1 cellular context compared by ENCODE assay signal in the genomic region with DNA sequence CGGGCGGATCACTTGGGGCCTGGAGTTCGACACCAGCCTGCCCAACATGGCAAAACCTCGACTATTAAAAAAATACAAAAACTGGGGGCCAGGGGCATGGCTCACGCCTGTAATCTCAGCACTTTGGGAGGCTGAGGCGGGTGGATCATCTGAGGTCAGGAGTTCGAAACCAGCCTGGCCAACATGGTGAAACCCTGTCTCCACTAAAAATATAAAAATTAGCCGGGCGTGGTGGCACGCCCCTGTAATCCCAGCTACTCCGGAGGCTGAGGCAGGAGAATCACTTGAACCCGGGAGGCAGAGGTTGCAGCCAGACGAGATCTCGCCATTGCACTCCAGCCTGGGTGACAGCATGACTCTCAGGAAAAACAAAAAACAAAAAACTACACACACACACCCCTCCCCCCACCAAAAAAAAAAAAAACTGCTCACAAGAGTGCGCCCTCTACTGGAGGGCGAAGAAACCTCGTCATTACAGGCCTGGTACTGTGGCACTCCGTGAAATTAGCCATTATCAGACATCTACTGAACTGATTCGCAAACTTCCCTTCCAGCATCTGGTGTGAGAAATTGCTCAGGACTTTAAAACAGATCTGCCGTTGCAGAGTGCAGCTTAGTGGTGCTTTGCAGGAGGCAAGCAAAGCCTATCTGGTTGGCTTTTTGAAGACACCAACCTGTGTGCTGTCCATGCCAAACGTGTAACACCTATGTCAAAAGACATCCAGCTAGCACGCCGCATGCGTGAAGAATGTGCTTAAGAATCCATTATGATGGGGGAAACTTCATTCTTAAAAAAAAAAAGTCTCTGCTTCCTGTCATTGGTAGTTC.
TF ChIP-seq lines count a peak whose summit lies in the region.

No MANE protein-coding gene starts in this region.

TF ChIP-seq in K562, 482 proteins besides CTCF, POLR2A, EP300 and RAD21 (continued from another document and continues in another):
- TF ChIP-seq, protein P1, sequence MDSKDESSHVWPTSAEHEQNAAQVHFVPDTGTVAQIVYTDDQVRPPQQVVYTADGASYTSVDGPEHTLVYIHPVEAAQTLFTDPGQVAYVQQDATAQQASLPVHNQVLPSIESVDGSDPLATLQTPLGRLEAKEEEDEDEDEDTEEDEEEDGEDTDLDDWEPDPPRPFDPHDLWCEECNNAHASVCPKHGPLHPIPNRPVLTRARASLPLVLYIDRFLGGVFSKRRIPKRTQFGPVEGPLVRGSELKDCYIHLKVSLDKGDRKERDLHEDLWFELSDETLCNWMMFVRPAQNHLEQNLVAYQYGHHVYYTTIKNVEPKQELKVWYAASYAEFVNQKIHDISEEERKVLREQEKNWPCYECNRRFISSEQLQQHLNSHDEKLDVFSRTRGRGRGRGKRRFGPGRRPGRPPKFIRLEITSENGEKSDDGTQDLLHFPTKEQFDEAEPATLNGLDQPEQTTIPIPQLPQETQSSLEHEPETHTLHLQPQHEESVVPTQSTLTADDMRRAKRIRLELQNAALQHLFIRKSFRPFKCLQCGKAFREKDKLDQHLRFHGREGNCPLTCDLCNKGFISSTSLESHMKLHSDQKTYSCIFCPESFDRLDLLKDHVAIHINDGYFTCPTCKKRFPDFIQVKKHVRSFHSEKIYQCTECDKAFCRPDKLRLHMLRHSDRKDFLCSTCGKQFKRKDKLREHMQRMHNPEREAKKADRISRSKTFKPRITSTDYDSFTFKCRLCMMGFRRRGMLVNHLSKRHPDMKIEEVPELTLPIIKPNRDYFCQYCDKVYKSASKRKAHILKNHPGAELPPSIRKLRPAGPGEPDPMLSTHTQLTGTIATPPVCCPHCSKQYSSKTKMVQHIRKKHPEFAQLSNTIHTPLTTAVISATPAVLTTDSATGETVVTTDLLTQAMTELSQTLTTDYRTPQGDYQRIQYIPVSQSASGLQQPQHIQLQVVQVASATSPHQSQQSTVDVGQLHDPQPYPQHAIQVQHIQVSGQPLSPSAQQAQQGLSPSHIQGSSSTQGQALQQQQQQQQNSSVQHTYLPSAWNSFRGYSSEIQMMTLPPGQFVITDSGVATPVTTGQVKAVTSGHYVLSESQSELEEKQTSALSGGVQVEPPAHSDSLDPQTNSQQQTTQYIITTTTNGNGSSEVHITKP (IDR thresholded peaks at IDR 0.05; ENCODE audit: partially characterized antibody), result peak; percentile 51
- TF ChIP-seq TBL1XR1 (IDR thresholded peaks at IDR 0.05; ENCODE audit: low read length in 2 of 2) (0 out of 4 replicates have a peak, but pooled peaks of 1 of the 2 experiments have one; percentile 34), FOSL1 (tag; conservative IDR thresholded peaks at IDR 0.05) (peak; percentile 58), HDAC2 (IDR thresholded peaks at IDR 0.05) (peak; percentile 50; the same call in 1 of the 2 replicates), OTX1 (CRISPR knock-in tag; IDR thresholded peaks at IDR 0.05) (peak; percentile 71; the same call in 1 of the 2 replicates), BHLHE40 (IDR thresholded peaks at IDR 0.05; ENCODE audit: low read length) (peak; percentile 29; the same call in 1 of the 2 replicates), TAL1 (IDR thresholded peaks at IDR 0.05) (peak; percentile 23; the same call in 1 of the 2 replicates), ATF7 (IDR thresholded peaks at IDR 0.05) (peak; percentile 62; the same call in 1 of the 2 replicates), GATA2 (CRISPR knock-in tag; IDR thresholded peaks at IDR 0.05) (peak; percentile 11; the same call in 1 of the 2 replicates), NFE2 (IDR thresholded peaks at IDR 0.05; ENCODE audit: low read depth) (peak; percentile 55), NR4A1 (CRISPR knock-in tag; IDR thresholded peaks at IDR 0.05) (no peak), NR4A1 (tag; IDR thresholded peaks at IDR 0.05) (0 out of 2 replicates have a peak, but pooled peaks have one; percentile 31), SOX6 (IDR thresholded peaks at IDR 0.05) (peak; percentile 60), NR2C2 (CRISPR knock-in tag; IDR thresholded peaks at IDR 0.05) (no peak), NR2C2 (tag; IDR thresholded peaks at IDR 0.05) (peak; percentile 31; the same call in 1 of the 2 replicates), SMAD4 (CRISPR knock-in tag; conservative IDR thresholded peaks at IDR 0.05) (peak; percentile 55), NCOR1 (IDR thresholded peaks at IDR 0.05) (0 out of 2 replicates have a peak, but pooled peaks have one; percentile 16), POLR2H (tag; IDR thresholded peaks at IDR 0.05; ENCODE audit: low read depth) (no peak), SIRT6 (IDR thresholded peaks at IDR 0.05; ENCODE audit: low read depth, low read length) (no peak), BRD9 (IDR thresholded peaks at IDR 0.05; ENCODE audit: low read depth, partially characterized antibody) (peak; percentile 92), EHMT2 (IDR thresholded peaks at IDR 0.05) (0 out of 2 replicates have a peak, but pooled peaks have one; percentile 17), ZNF197 (CRISPR knock-in tag; IDR thresholded peaks at IDR 0.05; ENCODE audit: low read depth) (no peak)
- TF ChIP-seq, protein P2, sequence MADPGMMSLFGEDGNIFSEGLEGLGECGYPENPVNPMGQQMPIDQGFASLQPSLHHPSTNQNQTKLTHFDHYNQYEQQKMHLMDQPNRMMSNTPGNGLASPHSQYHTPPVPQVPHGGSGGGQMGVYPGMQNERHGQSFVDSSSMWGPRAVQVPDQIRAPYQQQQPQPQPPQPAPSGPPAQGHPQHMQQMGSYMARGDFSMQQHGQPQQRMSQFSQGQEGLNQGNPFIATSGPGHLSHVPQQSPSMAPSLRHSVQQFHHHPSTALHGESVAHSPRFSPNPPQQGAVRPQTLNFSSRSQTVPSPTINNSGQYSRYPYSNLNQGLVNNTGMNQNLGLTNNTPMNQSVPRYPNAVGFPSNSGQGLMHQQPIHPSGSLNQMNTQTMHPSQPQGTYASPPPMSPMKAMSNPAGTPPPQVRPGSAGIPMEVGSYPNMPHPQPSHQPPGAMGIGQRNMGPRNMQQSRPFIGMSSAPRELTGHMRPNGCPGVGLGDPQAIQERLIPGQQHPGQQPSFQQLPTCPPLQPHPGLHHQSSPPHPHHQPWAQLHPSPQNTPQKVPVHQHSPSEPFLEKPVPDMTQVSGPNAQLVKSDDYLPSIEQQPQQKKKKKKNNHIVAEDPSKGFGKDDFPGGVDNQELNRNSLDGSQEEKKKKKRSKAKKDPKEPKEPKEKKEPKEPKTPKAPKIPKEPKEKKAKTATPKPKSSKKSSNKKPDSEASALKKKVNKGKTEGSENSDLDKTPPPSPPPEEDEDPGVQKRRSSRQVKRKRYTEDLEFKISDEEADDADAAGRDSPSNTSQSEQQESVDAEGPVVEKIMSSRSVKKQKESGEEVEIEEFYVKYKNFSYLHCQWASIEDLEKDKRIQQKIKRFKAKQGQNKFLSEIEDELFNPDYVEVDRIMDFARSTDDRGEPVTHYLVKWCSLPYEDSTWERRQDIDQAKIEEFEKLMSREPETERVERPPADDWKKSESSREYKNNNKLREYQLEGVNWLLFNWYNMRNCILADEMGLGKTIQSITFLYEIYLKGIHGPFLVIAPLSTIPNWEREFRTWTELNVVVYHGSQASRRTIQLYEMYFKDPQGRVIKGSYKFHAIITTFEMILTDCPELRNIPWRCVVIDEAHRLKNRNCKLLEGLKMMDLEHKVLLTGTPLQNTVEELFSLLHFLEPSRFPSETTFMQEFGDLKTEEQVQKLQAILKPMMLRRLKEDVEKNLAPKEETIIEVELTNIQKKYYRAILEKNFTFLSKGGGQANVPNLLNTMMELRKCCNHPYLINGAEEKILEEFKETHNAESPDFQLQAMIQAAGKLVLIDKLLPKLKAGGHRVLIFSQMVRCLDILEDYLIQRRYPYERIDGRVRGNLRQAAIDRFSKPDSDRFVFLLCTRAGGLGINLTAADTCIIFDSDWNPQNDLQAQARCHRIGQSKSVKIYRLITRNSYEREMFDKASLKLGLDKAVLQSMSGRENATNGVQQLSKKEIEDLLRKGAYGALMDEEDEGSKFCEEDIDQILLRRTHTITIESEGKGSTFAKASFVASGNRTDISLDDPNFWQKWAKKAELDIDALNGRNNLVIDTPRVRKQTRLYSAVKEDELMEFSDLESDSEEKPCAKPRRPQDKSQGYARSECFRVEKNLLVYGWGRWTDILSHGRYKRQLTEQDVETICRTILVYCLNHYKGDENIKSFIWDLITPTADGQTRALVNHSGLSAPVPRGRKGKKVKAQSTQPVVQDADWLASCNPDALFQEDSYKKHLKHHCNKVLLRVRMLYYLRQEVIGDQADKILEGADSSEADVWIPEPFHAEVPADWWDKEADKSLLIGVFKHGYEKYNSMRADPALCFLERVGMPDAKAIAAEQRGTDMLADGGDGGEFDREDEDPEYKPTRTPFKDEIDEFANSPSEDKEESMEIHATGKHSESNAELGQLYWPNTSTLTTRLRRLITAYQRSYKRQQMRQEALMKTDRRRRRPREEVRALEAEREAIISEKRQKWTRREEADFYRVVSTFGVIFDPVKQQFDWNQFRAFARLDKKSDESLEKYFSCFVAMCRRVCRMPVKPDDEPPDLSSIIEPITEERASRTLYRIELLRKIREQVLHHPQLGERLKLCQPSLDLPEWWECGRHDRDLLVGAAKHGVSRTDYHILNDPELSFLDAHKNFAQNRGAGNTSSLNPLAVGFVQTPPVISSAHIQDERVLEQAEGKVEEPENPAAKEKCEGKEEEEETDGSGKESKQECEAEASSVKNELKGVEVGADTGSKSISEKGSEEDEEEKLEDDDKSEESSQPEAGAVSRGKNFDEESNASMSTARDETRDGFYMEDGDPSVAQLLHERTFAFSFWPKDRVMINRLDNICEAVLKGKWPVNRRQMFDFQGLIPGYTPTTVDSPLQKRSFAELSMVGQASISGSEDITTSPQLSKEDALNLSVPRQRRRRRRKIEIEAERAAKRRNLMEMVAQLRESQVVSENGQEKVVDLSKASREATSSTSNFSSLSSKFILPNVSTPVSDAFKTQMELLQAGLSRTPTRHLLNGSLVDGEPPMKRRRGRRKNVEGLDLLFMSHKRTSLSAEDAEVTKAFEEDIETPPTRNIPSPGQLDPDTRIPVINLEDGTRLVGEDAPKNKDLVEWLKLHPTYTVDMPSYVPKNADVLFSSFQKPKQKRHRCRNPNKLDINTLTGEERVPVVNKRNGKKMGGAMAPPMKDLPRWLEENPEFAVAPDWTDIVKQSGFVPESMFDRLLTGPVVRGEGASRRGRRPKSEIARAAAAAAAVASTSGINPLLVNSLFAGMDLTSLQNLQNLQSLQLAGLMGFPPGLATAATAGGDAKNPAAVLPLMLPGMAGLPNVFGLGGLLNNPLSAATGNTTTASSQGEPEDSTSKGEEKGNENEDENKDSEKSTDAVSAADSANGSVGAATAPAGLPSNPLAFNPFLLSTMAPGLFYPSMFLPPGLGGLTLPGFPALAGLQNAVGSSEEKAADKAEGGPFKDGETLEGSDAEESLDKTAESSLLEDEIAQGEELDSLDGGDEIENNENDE (IDR thresholded peaks at IDR 0.05; ENCODE audit: low read depth, low read length), result no peak
- TF ChIP-seq, protein P3, sequence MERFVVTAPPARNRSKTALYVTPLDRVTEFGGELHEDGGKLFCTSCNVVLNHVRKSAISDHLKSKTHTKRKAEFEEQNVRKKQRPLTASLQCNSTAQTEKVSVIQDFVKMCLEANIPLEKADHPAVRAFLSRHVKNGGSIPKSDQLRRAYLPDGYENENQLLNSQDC (CRISPR knock-in tag; IDR thresholded peaks at IDR 0.05), result no peak
- TF ChIP-seq, protein P4, sequence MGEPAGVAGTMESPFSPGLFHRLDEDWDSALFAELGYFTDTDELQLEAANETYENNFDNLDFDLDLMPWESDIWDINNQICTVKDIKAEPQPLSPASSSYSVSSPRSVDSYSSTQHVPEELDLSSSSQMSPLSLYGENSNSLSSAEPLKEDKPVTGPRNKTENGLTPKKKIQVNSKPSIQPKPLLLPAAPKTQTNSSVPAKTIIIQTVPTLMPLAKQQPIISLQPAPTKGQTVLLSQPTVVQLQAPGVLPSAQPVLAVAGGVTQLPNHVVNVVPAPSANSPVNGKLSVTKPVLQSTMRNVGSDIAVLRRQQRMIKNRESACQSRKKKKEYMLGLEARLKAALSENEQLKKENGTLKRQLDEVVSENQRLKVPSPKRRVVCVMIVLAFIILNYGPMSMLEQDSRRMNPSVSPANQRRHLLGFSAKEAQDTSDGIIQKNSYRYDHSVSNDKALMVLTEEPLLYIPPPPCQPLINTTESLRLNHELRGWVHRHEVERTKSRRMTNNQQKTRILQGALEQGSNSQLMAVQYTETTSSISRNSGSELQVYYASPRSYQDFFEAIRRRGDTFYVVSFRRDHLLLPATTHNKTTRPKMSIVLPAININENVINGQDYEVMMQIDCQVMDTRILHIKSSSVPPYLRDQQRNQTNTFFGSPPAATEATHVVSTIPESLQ (CRISPR knock-in tag; IDR thresholded peaks at IDR 0.05), result peak; percentile 29; the same call in 1 of the 2 replicates
- TF ChIP-seq, protein P5, sequence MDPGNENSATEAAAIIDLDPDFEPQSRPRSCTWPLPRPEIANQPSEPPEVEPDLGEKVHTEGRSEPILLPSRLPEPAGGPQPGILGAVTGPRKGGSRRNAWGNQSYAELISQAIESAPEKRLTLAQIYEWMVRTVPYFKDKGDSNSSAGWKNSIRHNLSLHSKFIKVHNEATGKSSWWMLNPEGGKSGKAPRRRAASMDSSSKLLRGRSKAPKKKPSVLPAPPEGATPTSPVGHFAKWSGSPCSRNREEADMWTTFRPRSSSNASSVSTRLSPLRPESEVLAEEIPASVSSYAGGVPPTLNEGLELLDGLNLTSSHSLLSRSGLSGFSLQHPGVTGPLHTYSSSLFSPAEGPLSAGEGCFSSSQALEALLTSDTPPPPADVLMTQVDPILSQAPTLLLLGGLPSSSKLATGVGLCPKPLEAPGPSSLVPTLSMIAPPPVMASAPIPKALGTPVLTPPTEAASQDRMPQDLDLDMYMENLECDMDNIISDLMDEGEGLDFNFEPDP (CRISPR knock-in tag; IDR thresholded peaks at IDR 0.05), result no peak
